In genomic region chrX:129310000-129310399, GRCh38 we compare ENCODE assay signal across 17 cellular contexts.
DNase-seq lines count a peak whose midpoint lies in the region; ATAC-seq, FAIRE-seq and TF ChIP-seq lines count a peak whose summit lies in the region.
"Had no signal": no experiment of that assay in that cellular context is flagged by ENCODE, and none has a peak within 500 bp of the region (broad histone marks: within the 10 kb centered on the region; RNA-seq: fewer than 3 reads in every experiment).

No MANE protein-coding gene starts in this region.

- ATAC-seq in GM23338 (peak; percentile 80), HG03039 (IDR thresholded peaks at IDR 0.05; ENCODE audit: unreplicated experiment) (no peak), GM21381 (IDR thresholded peaks at IDR 0.05; ENCODE audit: unreplicated experiment) (no peak)
- ATAC-seq: GM12878, HepG2 had no signal

- H3K36me3 Mint-ChIP-seq in GM23338 (ENCODE audit: low read depth) (no peaks in the 10 kb centered on the region; the same call in 2 of the 3 replicates), astrocyte (ENCODE audit: low read depth, unreplicated experiment) (peaks cover 6% of the 10 kb centered on the region), CD14-positive monocyte (no peaks in the 10 kb centered on the region)

- peak; percentile 37 for FAIRE-seq in astrocyte (lab: Jason Lieb, UNC)
- FAIRE-seq: GM12878, H54, HepG2, HTR-8/SVneo had no signal

- H4K20me1 ChIP-seq in GM23338 (replicated peaks; ENCODE audit: insufficient read depth), result no peaks in the 10 kb centered on the region
- H4K20me1 ChIP-seq in astrocyte (ENCODE audit: insufficient read depth, low read length), result no peaks in the 10 kb centered on the region
- H4K20me1 ChIP-seq: BLaER1 treated with 17β-estradiol and CSF1 and Interleukin-3, amounts not matched to agents 10 nM and 100 nM had no signal

- H3K27me3 ChIP-seq in GM23338 (ENCODE audit: insufficient read depth), result 0 out of 2 replicates have a peak, but pooled peaks cover 8% of the 10 kb centered on the region
- no peaks in the 10 kb centered on the region for H3K27me3 ChIP-seq in astrocyte (ENCODE audit: insufficient read depth, low read length)

- no peaks in the 10 kb centered on the region for H3F3A ChIP-seq in GM23338 (replicated peaks; ENCODE audit: low read depth)

- H2AFZ ChIP-seq in GM23338, result no peak overlapping the region
- no peak overlapping the region for H2AFZ ChIP-seq in astrocyte (ENCODE audit: low read depth, low read length)

- intact Hi-C loops in CD14-positive monocyte (cut with micrococcal nuclease), result no loop called here

- H3K9ac ChIP-seq in astrocyte (ENCODE audit: low read length), result no peak overlapping the region
- H3K9ac ChIP-seq: BLaER1 treated with 17β-estradiol and CSF1 and Interleukin-3, amounts not matched to agents 10 nM and 100 nM; KMS-11 had no signal

- DNase-seq in GM23338 (ENCODE audit: low spot score) (peak; percentile 8), astrocyte (ENCODE audit: low read depth) (no peak), iPS DF 4.7 (ENCODE audit: extremely low read depth, low spot score) (peak; percentile 3), CD14-positive monocyte (ENCODE audit: low spot score) (no peak), epidermal melanocyte (ENCODE audit: insufficient read length, low spot score) (no peak)
- DNase-seq: ACHN; Calu3; CD4-positive, alpha-beta T cell; DMS 273 treated with DMSO at 0.1 percent for 48 hours had no signal

- H3K27ac ChIP-seq in GM23338 (ENCODE audit: low read depth) (no peak overlapping the region), astrocyte (ENCODE audit: low read depth, low read length) (no peak overlapping the region)
- H3K27ac ChIP-seq: BLaER1 treated with 17β-estradiol and CSF1 and Interleukin-3, amounts not matched to agents 10 nM and 100 nM; KMS-11 had no signal

- H3K27me3 Mint-ChIP-seq in GM23338 (ENCODE audit: insufficient read depth, low read depth, poor library complexity) (peaks cover 11% of the 10 kb centered on the region), astrocyte (ENCODE audit: low read depth, unreplicated experiment) (no peaks in the 10 kb centered on the region), CD14-positive monocyte (ENCODE audit: low read depth in 3 of 3) (peaks cover 0 to 3% (median 0%) of the 10 kb centered on the region in 3 donors)
- H3K27me3 Mint-ChIP-seq: CD4-positive, alpha-beta T cell had no signal

- no peaks in the 10 kb centered on the region for H3K9me3 ChIP-seq in astrocyte (ENCODE audit: insufficient read depth, low read depth, low read length)

- TF ChIP-seq CTCF in GM23338 (conservative IDR thresholded peaks at IDR 0.05; ENCODE audit: low read depth in 2 of 2) (no peak), astrocyte (IDR thresholded peaks at IDR 0.05; ENCODE audit: insufficient read depth, low read depth, low read length) (no peak), CD14-positive monocyte (IDR thresholded peaks at IDR 0.05) (no peak)

- no peaks in the 10 kb centered on the region for H3K79me2 ChIP-seq in GM23338 (replicated peaks; ENCODE audit: insufficient read depth)
- no peaks in the 10 kb centered on the region for H3K79me2 ChIP-seq in astrocyte (ENCODE audit: insufficient read depth, low read length)

- H3K4me3 ChIP-seq in GM23338, result no peak overlapping the region
- no peak overlapping the region for H3K4me3 ChIP-seq in astrocyte (ENCODE audit: insufficient read depth, low read depth, low read length)
- H3K4me3 ChIP-seq: BLaER1 treated with 17β-estradiol and CSF1 and Interleukin-3, amounts not matched to agents 10 nM and 100 nM; GM12878 had no signal

- H3K4me1 ChIP-seq in GM23338 (ENCODE audit: insufficient read depth), result no peaks in the 10 kb centered on the region; the same call in 1 of the 2 replicates
- no peaks in the 10 kb centered on the region for H3K4me1 ChIP-seq in astrocyte (ENCODE audit: insufficient read depth, low read length)
- H3K4me1 ChIP-seq: BLaER1 treated with 17β-estradiol and CSF1 and Interleukin-3, amounts not matched to agents 10 nM and 100 nM had no signal

- H3K9me3 Mint-ChIP-seq in GM23338 (peaks cover 2% of the 10 kb centered on the region; the same call in 2 of the 3 replicates), astrocyte (ENCODE audit: unreplicated experiment) (peaks cover 1% of the 10 kb centered on the region), CD14-positive monocyte (peaks cover 0 to 3% (median 0%) of the 10 kb centered on the region in 7 donors)
- H3K9me3 Mint-ChIP-seq: CD4-positive, alpha-beta T cell had no signal

- H3K4me2 ChIP-seq in GM23338 (no peak overlapping the region), astrocyte (ENCODE audit: low read length) (no peak overlapping the region)
- H3K4me2 ChIP-seq: BLaER1 treated with 17β-estradiol and CSF1 and Interleukin-3, amounts not matched to agents 10 nM and 100 nM; KMS-11 had no signal

- H3K9me2 ChIP-seq in GM23338 (ENCODE audit: insufficient read depth), result no peaks in the 10 kb centered on the region

- H3K36me3 ChIP-seq in GM23338 (ENCODE audit: insufficient read depth) (no peaks in the 10 kb centered on the region), astrocyte (ENCODE audit: insufficient read depth, low read length) (no peaks in the 10 kb centered on the region)
- H3K36me3 ChIP-seq: BLaER1 treated with 17β-estradiol and CSF1 and Interleukin-3, amounts not matched to agents 10 nM and 100 nM had no signal

- H3K4me1 Mint-ChIP-seq in GM23338 (peaks cover 10% of the 10 kb centered on the region), astrocyte (ENCODE audit: low read depth, unreplicated experiment) (no peaks in the 10 kb centered on the region), CD14-positive monocyte (no peaks in the 10 kb centered on the region)

- H3K4me3 Mint-ChIP-seq in GM23338 (no peak overlapping the region), astrocyte (ENCODE audit: unreplicated experiment) (no peak overlapping the region), CD14-positive monocyte (no peak overlapping the region)
- H3K4me3 Mint-ChIP-seq: CD4-positive, alpha-beta T cell had no signal

- H3K27ac Mint-ChIP-seq in GM23338 (no peak overlapping the region), astrocyte (ENCODE audit: unreplicated experiment) (no peak overlapping the region), CD14-positive monocyte (no peak overlapping the region)
- H3K27ac Mint-ChIP-seq: CD4-positive, alpha-beta T cell had no signal

TF ChIP-seq in GM23338, 12 proteins besides CTCF, POLR2A, EP300 and RAD21:
- no peak for TF ChIP-seq ZNF114 (CRISPR knock-in tag; IDR thresholded peaks at IDR 0.05)
- no peak for TF ChIP-seq JUNB (IDR thresholded peaks at IDR 0.05; ENCODE audit: unreplicated experiment)
- TF ChIP-seq ZNF331 (CRISPR knock-in tag; IDR thresholded peaks at IDR 0.05; ENCODE audit: low read depth), result no peak

Comparison
In these comparisons a context has a peak if more than half of its experiments do, and no peak if none do; other contexts are left out.
1. DNase-seq: peak in GM23338 (single experiment) and iPS DF 4.7 (single experiment); none in astrocyte (single experiment), CD14-positive monocyte (single experiment) and epidermal melanocyte (single experiment).